In genomic region chr19:5110546-5110945, GRCh38 we compare ENCODE assay signal across 21 cellular contexts.
"Had no signal": no experiment of that assay in that cellular context is flagged by ENCODE, and none has a peak within 500 bp of the region (broad histone marks: within the 10 kb centered on the region; RNA-seq: fewer than 3 reads in every experiment).

No MANE protein-coding gene starts in this region.

- H3K27ac ChIP-seq: coronary artery, dorsolateral prefrontal cortex, esophagus muscularis mucosa, foreskin keratinocyte, gastroesophageal sphincter, heart left ventricle, left lung, lower lobe of right lung had no signal

- DNase-seq: dermis blood vessel endothelial cell; dorsolateral prefrontal cortex; effector CD4-positive, alpha-beta T cell; effector memory CD4-positive, alpha-beta T cell; foreskin keratinocyte; heart left ventricle; hippocampal formation; left cardiac atrium; left lung; left ventricle myocardium superior; lower lobe of right lung; mesendoderm; midbrain; naive thymus-derived CD4-positive, alpha-beta T cell had no signal

- H3K27me3 ChIP-seq: dorsolateral prefrontal cortex, esophagus muscularis mucosa, foreskin keratinocyte, gastroesophageal sphincter, heart left ventricle, left lung had no signal

- H3K4me3 ChIP-seq: coronary artery, dorsolateral prefrontal cortex, esophagus muscularis mucosa, gastroesophageal sphincter, heart left ventricle, left lung, lower lobe of right lung had no signal

- FAIRE-seq: endothelial cell of umbilical vein, frontal cortex, islet of Langerhans, keratinocyte had no signal

- H3K4me1 ChIP-seq: foreskin keratinocyte, left lung, lower lobe of right lung had no signal

- ATAC-seq: foreskin keratinocyte; gastroesophageal sphincter; heart left ventricle; left cardiac atrium; left lung; left ventricle myocardium superior; lower lobe of right lung; naive thymus-derived CD4-positive, alpha-beta T cell had no signal

- H3K9me3 ChIP-seq: esophagus muscularis mucosa, gastroesophageal sphincter, heart left ventricle, lower lobe of right lung had no signal
